Comparison of ENCODE assay signal across 8 cellular contexts in the genomic region with DNA sequence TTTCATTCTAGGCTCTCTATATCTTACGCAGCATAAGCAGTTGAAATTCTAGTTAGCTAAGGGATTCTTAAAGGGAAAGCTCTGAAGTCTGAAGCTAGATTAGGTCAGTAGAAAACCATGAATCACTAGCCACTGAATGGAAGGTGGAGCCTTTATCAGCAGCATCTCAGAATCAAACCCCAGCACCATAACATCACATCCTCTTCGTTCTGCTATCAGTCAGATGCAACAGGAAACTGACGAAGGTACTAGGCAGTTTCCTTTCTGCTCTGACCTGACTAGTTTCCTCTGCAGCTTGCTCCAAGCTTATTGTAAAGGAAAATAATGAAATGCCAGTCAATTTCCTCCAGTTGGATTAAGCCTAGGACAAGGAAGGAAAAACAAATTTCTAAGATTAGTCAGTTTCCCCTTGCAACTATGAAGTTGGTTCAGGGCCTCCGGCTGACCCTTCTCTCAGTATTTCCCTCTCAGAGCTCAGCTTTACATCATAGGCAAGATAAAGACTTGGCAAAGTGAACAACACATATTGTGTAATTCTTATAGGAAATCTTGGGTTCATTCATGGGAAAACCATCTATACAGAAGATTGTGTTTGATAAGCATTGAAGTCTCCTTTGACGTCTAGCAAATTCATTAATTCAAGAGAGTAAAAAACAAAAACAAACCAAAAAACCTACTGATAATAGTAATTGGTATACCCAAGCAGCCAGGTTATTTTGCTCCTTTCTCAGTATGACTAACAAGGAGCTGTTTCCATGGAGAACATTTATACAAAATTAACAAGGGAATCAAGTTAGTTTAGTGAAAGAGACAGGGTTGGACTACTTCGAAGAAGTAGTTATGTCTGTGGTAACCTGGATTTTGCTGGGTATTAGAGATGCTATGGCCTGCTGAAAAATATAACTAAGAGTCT. TPM values are rescaled to one million over a fixed set of nuclear protein-coding genes. Genes with fewer than 3 reads are reported as not detected.
DNase-seq lines count a peak whose midpoint lies in the region; ATAC-seq and TF ChIP-seq lines count a peak whose summit lies in the region.

No MANE protein-coding gene starts in this region.

- H3K36me3 ChIP-seq in GM23248 (ENCODE audit: low read depth), result no peaks in the 10 kb centered on the region
- no peaks in the 10 kb centered on the region for H3K36me3 ChIP-seq in heart right ventricle
- H3K36me3 ChIP-seq in GM23338 (ENCODE audit: insufficient read depth), result no peaks in the 10 kb centered on the region

- peak overlapping the region; percentile 96 for H3K27ac Mint-ChIP-seq in activated T-helper 1 cell treated with anti-CD3 and anti-CD28 coated beads, Interleukin-12 subunit alpha, Interleukin-12 subunit beta, Interleukin-2, Interleukin-4 antibody, amounts not matched to agents 30 ng/mL and 10 ng/mL and 1 ng/mL, durations not matched to agents 14 hours and 24 hours and 36 hours
- H3K27ac Mint-ChIP-seq in GM23338, result no peak overlapping the region

- H3K27me3 ChIP-seq in GM23248 (replicated peaks; ENCODE audit: insufficient read depth), result no peaks in the 10 kb centered on the region
- no peaks in the 10 kb centered on the region for H3K27me3 ChIP-seq in heart right ventricle
- H3K27me3 ChIP-seq in GM23338 (ENCODE audit: insufficient read depth), result no peaks in the 10 kb centered on the region

- H3K79me2 ChIP-seq in GM23248 (ENCODE audit: insufficient read depth) (no peaks in the 10 kb centered on the region), GM23338 (replicated peaks; ENCODE audit: insufficient read depth) (no peaks in the 10 kb centered on the region)

- peak; percentile 50 for DNase-seq in GM04504 (ENCODE audit: low read depth)
- DNase-seq in GM23248, result peak; percentile 92
- DNase-seq in NB4 (ENCODE audit: low read depth), result peak; percentile 73
- DNase-seq in activated T-helper 1 cell treated with anti-CD3 and anti-CD28 coated beads, Interleukin-12 subunit alpha, Interleukin-12 subunit beta, Interleukin-2, Interleukin-4 antibody, amounts not matched to agents 30 ng/mL and 10 ng/mL and 1 ng/mL, durations not matched to agents 14 hours and 24 hours and 36 hours (ENCODE audit: low spot score), result peak; percentile 70
- DNase-seq in heart right ventricle, result peak in 1 of 2 donors; percentile 69
- DNase-seq in stimulated activated CD4-positive, alpha-beta T cell treated with anti-CD3 and anti-CD28 coated beads, TNF-alpha, amount 100 ng/mL, for 1 hour (ENCODE audit: low read depth in 3 of 3, low spot score in 1 of 3), result peak in 2 of 3 donors; percentile 37 to 44
- no peak for DNase-seq in GM23338 (ENCODE audit: low spot score)
- no peak for DNase-seq in NCI-H748 treated with DMSO at 0.1 percent for 48 hours (lab: John Stamatoyannopoulos, UW)

- peak overlapping the region; percentile 74 for H3K4me2 ChIP-seq in GM23248 (ENCODE audit: unreplicated experiment)
- H3K4me2 ChIP-seq in GM23338, result no peak overlapping the region

- H2AFZ ChIP-seq in GM23248, result peak overlapping the region; percentile 62
- no peak overlapping the region for H2AFZ ChIP-seq in GM23338

- in situ Hi-C loops in GM23248 (cut with MboI), result no loop called here

- H3K9me3 ChIP-seq in GM23248 (ENCODE audit: low read depth) (no peaks in the 10 kb centered on the region), heart right ventricle (no peaks in the 10 kb centered on the region)

- no peaks in the 10 kb centered on the region for H3K9me3 Mint-ChIP-seq in activated T-helper 1 cell treated with anti-CD3 and anti-CD28 coated beads, Interleukin-12 subunit alpha, Interleukin-12 subunit beta, Interleukin-2, Interleukin-4 antibody, amounts not matched to agents 30 ng/mL and 10 ng/mL and 1 ng/mL, durations not matched to agents 14 hours and 24 hours and 36 hours
- H3K9me3 Mint-ChIP-seq in GM23338, result peaks cover 3% of the 10 kb centered on the region; the same call in 1 of the 3 replicates

- H4K20me1 ChIP-seq in GM23248 (ENCODE audit: insufficient read depth) (no peaks in the 10 kb centered on the region), GM23338 (replicated peaks; ENCODE audit: insufficient read depth) (no peaks in the 10 kb centered on the region)

- no peak for TF ChIP-seq CTCF in NB4 (IDR thresholded peaks at IDR 0.05; ENCODE audit: low read depth, low read length)
- no peak for TF ChIP-seq CTCF in heart right ventricle (IDR thresholded peaks at IDR 0.05)
- TF ChIP-seq CTCF in GM23338 (conservative IDR thresholded peaks at IDR 0.05; ENCODE audit: low read depth in 2 of 2), result no peak

- ATAC-seq in heart right ventricle (peak; percentile 91 to 97 (median 96)), GM23338 (no peak)

- no peaks in the 10 kb centered on the region for H3K27me3 Mint-ChIP-seq in activated T-helper 1 cell treated with anti-CD3 and anti-CD28 coated beads, Interleukin-12 subunit alpha, Interleukin-12 subunit beta, Interleukin-2, Interleukin-4 antibody, amounts not matched to agents 30 ng/mL and 10 ng/mL and 1 ng/mL, durations not matched to agents 14 hours and 24 hours and 36 hours (ENCODE audit: insufficient read depth)
- H3K27me3 Mint-ChIP-seq in GM23338 (ENCODE audit: insufficient read depth, low read depth, poor library complexity), result no peaks in the 10 kb centered on the region

- H3K27ac ChIP-seq in GM23248 (peak overlapping the region; percentile 89), heart right ventricle (peak overlapping the region; percentile 61 to 93 (median 84)), GM23338 (ENCODE audit: low read depth) (no peak overlapping the region)

- no peaks in the 10 kb centered on the region for H3K9me2 ChIP-seq in GM23248 (ENCODE audit: insufficient read depth)
- H3K9me2 ChIP-seq in GM23338 (ENCODE audit: insufficient read depth), result no peaks in the 10 kb centered on the region

- intact Hi-C loops in activated T-helper 1 cell treated with anti-CD3 and anti-CD28 coated beads, Interleukin-12 subunit alpha, Interleukin-12 subunit beta, Interleukin-2, Interleukin-4 antibody, amounts not matched to agents 30 ng/mL and 10 ng/mL and 1 ng/mL, durations not matched to agents 14 hours and 24 hours and 36 hours (cut with micrococcal nuclease), result loop anchor here (1.0 to 5.0 kb wide), 12 partner anchors 12 to 589 kb away; partner anchors contain the start of genes CFAP54 and SNRPF
- intact Hi-C loops in heart right ventricle (cut with DNase I), result loop anchor here in 2 of 10 donors (2.0 to 5.0 kb wide), 3 partner anchors 19 to 44 kb away; partner anchors contain the start of genes CDK17 (in 1 of the 2) and CFAP54 (in 1 of the 2)

- 17 to 18% methylated on average over 6 of the region's 6 CpGs for WGBS in GM23248 (ENCODE audit: low coverage in 1 of 2, low lambda C conversion rate in 2 of 2, missing lambda C conversion rate in 2 of 2), 2 experiments
- WGBS in heart right ventricle, 2 donors, result 42 to 51% methylated on average over 6 of the region's 6 CpGs

- peaks cover 31% of the 10 kb centered on the region for H3K4me1 ChIP-seq in GM23248 (ENCODE audit: insufficient read depth)
- peaks cover 0 to 35% (median 16%) of the 10 kb centered on the region in 9 donors for H3K4me1 ChIP-seq in heart right ventricle
- no peaks in the 10 kb centered on the region for H3K4me1 ChIP-seq in GM23338 (ENCODE audit: insufficient read depth)

- peak overlapping the region; percentile 48 for H3K4me3 Mint-ChIP-seq in activated T-helper 1 cell treated with anti-CD3 and anti-CD28 coated beads, Interleukin-12 subunit alpha, Interleukin-12 subunit beta, Interleukin-2, Interleukin-4 antibody, amounts not matched to agents 30 ng/mL and 10 ng/mL and 1 ng/mL, durations not matched to agents 14 hours and 24 hours and 36 hours
- no peak overlapping the region for H3K4me3 Mint-ChIP-seq in GM23338

- peaks cover 6% of the 10 kb centered on the region for H3K36me3 Mint-ChIP-seq in activated T-helper 1 cell treated with anti-CD3 and anti-CD28 coated beads, Interleukin-12 subunit alpha, Interleukin-12 subunit beta, Interleukin-2, Interleukin-4 antibody, amounts not matched to agents 30 ng/mL and 10 ng/mL and 1 ng/mL, durations not matched to agents 14 hours and 24 hours and 36 hours (ENCODE audit: low read depth)
- no peaks in the 10 kb centered on the region for H3K36me3 Mint-ChIP-seq in GM23338 (ENCODE audit: low read depth)

- peaks cover 51% of the 10 kb centered on the region for H3K4me1 Mint-ChIP-seq in activated T-helper 1 cell treated with anti-CD3 and anti-CD28 coated beads, Interleukin-12 subunit alpha, Interleukin-12 subunit beta, Interleukin-2, Interleukin-4 antibody, amounts not matched to agents 30 ng/mL and 10 ng/mL and 1 ng/mL, durations not matched to agents 14 hours and 24 hours and 36 hours (ENCODE audit: low read depth)
- no peaks in the 10 kb centered on the region; the same call in 2 of the 3 replicates for H3K4me1 Mint-ChIP-seq in GM23338

- TF ChIP-seq POLR2A in NB4 (IDR thresholded peaks at IDR 0.05; ENCODE audit: extremely low read depth, insufficient read length), result no peak

- H3F3A ChIP-seq in GM23248 (ENCODE audit: insufficient read depth) (peaks cover 31% of the 10 kb centered on the region), GM23338 (replicated peaks; ENCODE audit: low read depth) (no peaks in the 10 kb centered on the region)

- peak overlapping the region; percentile 44 for H3K4me3 ChIP-seq in GM23248
- H3K4me3 ChIP-seq in NB4 (ENCODE audit: low read depth, low read length), result no peak overlapping the region
- peak overlapping the region in 1 of 10 donors; percentile 12 for H3K4me3 ChIP-seq in heart right ventricle
- no peak overlapping the region for H3K4me3 ChIP-seq in GM23338

- H3K9ac ChIP-seq in GM23248, result peak overlapping the region; percentile 74

RNA-seq across cellular contexts. Expression of gene CFAP54, which starts 43.4 kb away (rescaled TPM):
- total RNA-seq in GM23248 (2014; rRNA removed; shearing (Covaris generic)), result 0.32 and 2.0 TPM in 2 replicates
- polyA plus RNA-seq in GM23248 (2016; fragmentation: Nextera tagmentation; extraction: Ambion mirVana) (1.0 and 1.2 TPM in 2 replicates), heart right ventricle (under 1 TPM in 1 of 2 donors, not detected in 1; 0.07 TPM), GM23338 (2016; fragmentation: Nextera tagmentation; extraction: Ambion mirVana) (0.30 and 0.76 TPM in 2 replicates)
- total RNA-seq in activated T-helper 1 cell treated with anti-CD3 and anti-CD28 coated beads, Interleukin-12 subunit alpha, Interleukin-12 subunit beta, Interleukin-2, Interleukin-4 antibody, amounts not matched to agents 30 ng/mL and 10 ng/mL and 1 ng/mL, durations not matched to agents 14 hours and 24 hours and 36 hours, result 0.17 and 0.34 TPM in 2 replicates
- under 1 TPM in 9 of 10 donors, not detected in 1; 0.08 to 0.35 (median 0.27) TPM for total RNA-seq in heart right ventricle
- total RNA-seq in GM23338 (2014; rRNA removed; shearing (Covaris generic)), result 0.07 and 0.70 TPM in 2 replicates

RNA-seq across cellular contexts. Expression of gene CDK17, which starts 45.8 kb away (rescaled TPM):
- 62.7 and 91.9 TPM in 2 replicates for total RNA-seq in GM23248 (2014; rRNA removed; shearing (Covaris generic))
- 29.3 and 30.0 TPM in 2 replicates for polyA plus RNA-seq in GM23248 (2016; fragmentation: Nextera tagmentation; extraction: Ambion mirVana)
- 32.4 and 37.1 TPM in 2 replicates for total RNA-seq in activated T-helper 1 cell treated with anti-CD3 and anti-CD28 coated beads, Interleukin-12 subunit alpha, Interleukin-12 subunit beta, Interleukin-2, Interleukin-4 antibody, amounts not matched to agents 30 ng/mL and 10 ng/mL and 1 ng/mL, durations not matched to agents 14 hours and 24 hours and 36 hours
- total RNA-seq in heart right ventricle, result 10 to 100 TPM; 14.5 to 32.4 (median 21.7) TPM
- 10 to 100 TPM in 1 of 2 donors, 1 to 10 TPM in 1; 8.5 to 11.0 TPM for polyA plus RNA-seq in heart right ventricle
- 24.5 and 34.2 TPM in 2 replicates for total RNA-seq in GM23338 (2014; rRNA removed; shearing (Covaris generic))
- polyA plus RNA-seq in GM23338 (2016; fragmentation: Nextera tagmentation; extraction: Ambion mirVana), result 7.0 and 7.6 TPM in 2 replicates

Comparison
In these comparisons a context has a peak if more than half of its experiments do, and no peak if none do; other contexts are left out.
1. DNase-seq: peak in GM04504 (single experiment), GM23248 (single experiment), NB4 (single experiment), activated T-helper 1 cell treated with anti-CD3 and anti-CD28 coated beads, Interleukin-12 subunit alpha, Interleukin-12 subunit beta, Interleukin-2, Interleukin-4 antibody, amounts not matched to agents 30 ng/mL and 10 ng/mL and 1 ng/mL, durations not matched to agents 14 hours and 24 hours and 36 hours (single experiment) and stimulated activated CD4-positive, alpha-beta T cell treated with anti-CD3 and anti-CD28 coated beads, TNF-alpha, amount 100 ng/mL, for 1 hour (2 of 3); none in GM23338 (single experiment) and NCI-H748 treated with DMSO at 0.1 percent for 48 hours (single experiment).